In genomic region chr6:70842541-70842940, GRCh38 we compare ENCODE assay signal across 28 cellular contexts.
"Had no signal": no experiment of that assay in that cellular context is flagged by ENCODE, and none has a peak within 500 bp of the region (broad histone marks: within the 10 kb centered on the region; RNA-seq: fewer than 3 reads in every experiment).

No MANE protein-coding gene starts in this region.

- H3K4me3 Mint-ChIP-seq: naive thymus-derived CD8-positive, alpha-beta T cell; natural killer cell treated with Interleukin-12 subunit alpha and Interleukin-12 subunit beta and Interleukin-15 and Interleukin-18, amount 100 ng/mL, for 72 hours; neural progenitor cell; stimulated activated effector memory CD8-positive, alpha-beta T cell treated with anti-CD3 and anti-CD28 coated beads, Interleukin-12 subunit alpha, Interleukin-12 subunit beta, amount 100 ng/mL, for 72 hours; stimulated activated naive B cell treated with anti-CD40 and anti-IgM and Interleukin-4, amounts not matched to agents 10 μg/mL and 1 μg/mL and 100 μg/mL, for 72 hours; stimulated activated naive CD8-positive, alpha-beta T cell treated with anti-CD3 and anti-CD28 coated beads, Interleukin-15, Interleukin-2, amounts not matched to agents 100 ng/mL and 50 ng/mL, for 24 hours; type B pancreatic cell had no signal

- H2AFZ ChIP-seq: neural progenitor cell, parathyroid adenoma had no signal

- H3K27ac ChIP-seq: neural progenitor cell, ovary, parathyroid adenoma, psoas muscle, right lobe of liver, sigmoid colon, stomach, thoracic aorta, thyroid gland, transverse colon, upper lobe of right lung, uterus had no signal

- H3K9me3 ChIP-seq: ovary, psoas muscle, right lobe of liver, sigmoid colon, stomach, thoracic aorta, thyroid gland, transverse colon, upper lobe of right lung, uterus had no signal

- H3K4me1 ChIP-seq: parathyroid adenoma, sigmoid colon, stomach, thyroid gland, transverse colon, upper lobe of right lung, uterus had no signal

- DNase-seq: naive thymus-derived CD8-positive, alpha-beta T cell; occipital lobe; ovary; posterior cingulate gyrus; psoas muscle; right cardiac atrium; right lobe of liver; sigmoid colon; small intestine; stimulated activated CD4-positive, alpha-beta T cell treated with anti-CD3 and anti-CD28 coated beads, Interleukin-15, amount 100 ng/mL, for 24 hours; stimulated activated CD4-positive, alpha-beta T cell treated with anti-CD3 and anti-CD28 coated beads, Interleukin-2, amount 100 ng/mL, for 24 hours; stimulated activated CD4-positive, alpha-beta T cell treated with anti-CD3 and anti-CD28 coated beads, Interleukin-2, amount 100 ng/mL, for 48 hours; stimulated activated CD4-positive, alpha-beta T cell treated with anti-CD3 and anti-CD28 coated beads, Interleukin-4, amount 100 ng/mL, for 24 hours; stimulated activated naive B cell treated with anti-CD40 and anti-IgM and Interleukin-4, amounts not matched to agents 10 μg/mL and 1 μg/mL and 100 μg/mL, for 72 hours; stimulated activated naive CD4-positive, alpha-beta T cell treated with Interleukin-2 at 50 U/mL for 16 hours; stomach; thyroid gland; transverse colon; upper lobe of right lung; uterus had no signal

- H3K4me3 ChIP-seq: neural progenitor cell, ovary, psoas muscle, right lobe of liver, sigmoid colon, stomach, thoracic aorta, thyroid gland, transverse colon, upper lobe of right lung, uterus had no signal

- H3K9me3 Mint-ChIP-seq: naive thymus-derived CD8-positive, alpha-beta T cell; natural killer cell treated with Interleukin-12 subunit alpha and Interleukin-12 subunit beta and Interleukin-15 and Interleukin-18, amount 100 ng/mL, for 72 hours; neural progenitor cell; stimulated activated effector memory CD8-positive, alpha-beta T cell treated with anti-CD3 and anti-CD28 coated beads, Interleukin-12 subunit alpha, Interleukin-12 subunit beta, amount 100 ng/mL, for 72 hours; stimulated activated naive B cell treated with anti-CD40 and anti-IgM and Interleukin-4, amounts not matched to agents 10 μg/mL and 1 μg/mL and 100 μg/mL, for 72 hours; stimulated activated naive CD8-positive, alpha-beta T cell treated with anti-CD3 and anti-CD28 coated beads, Interleukin-15, Interleukin-2, amounts not matched to agents 100 ng/mL and 50 ng/mL, for 24 hours; type B pancreatic cell had no signal

- H3K27me3 Mint-ChIP-seq: naive thymus-derived CD8-positive, alpha-beta T cell; natural killer cell treated with Interleukin-12 subunit alpha and Interleukin-12 subunit beta and Interleukin-15 and Interleukin-18, amount 100 ng/mL, for 72 hours; progenitor cell of endocrine pancreas; stimulated activated naive B cell treated with anti-CD40 and anti-IgM and Interleukin-4, amounts not matched to agents 10 μg/mL and 1 μg/mL and 100 μg/mL, for 72 hours; stimulated activated naive CD8-positive, alpha-beta T cell treated with anti-CD3 and anti-CD28 coated beads, Interleukin-15, Interleukin-2, amounts not matched to agents 100 ng/mL and 50 ng/mL, for 24 hours; type B pancreatic cell had no signal

- H3K36me3 ChIP-seq: neural progenitor cell, ovary, right lobe of liver, thoracic aorta, thyroid gland, transverse colon, upper lobe of right lung, uterus had no signal

- H3K36me3 Mint-ChIP-seq: natural killer cell treated with Interleukin-12 subunit alpha and Interleukin-12 subunit beta and Interleukin-15 and Interleukin-18, amount 100 ng/mL, for 72 hours; neural progenitor cell had no signal

- H3K79me2 ChIP-seq: parathyroid adenoma had no signal

- H3K27me3 ChIP-seq: neural progenitor cell, ovary, right lobe of liver, sigmoid colon, stomach, thyroid gland, transverse colon, upper lobe of right lung, uterus had no signal

- ATAC-seq: naive thymus-derived CD8-positive, alpha-beta T cell; natural killer cell treated with Interleukin-12 subunit alpha and Interleukin-12 subunit beta and Interleukin-15 and Interleukin-18, amount 100 ng/mL, for 72 hours; psoas muscle; right cardiac atrium; right lobe of liver; stimulated activated effector memory CD8-positive, alpha-beta T cell treated with anti-CD3 and anti-CD28 coated beads, Interleukin-12 subunit alpha, Interleukin-12 subunit beta, amount 100 ng/mL, for 72 hours; stimulated activated naive B cell treated with anti-CD40 and anti-IgM and Interleukin-4, amounts not matched to agents 10 μg/mL and 1 μg/mL and 100 μg/mL, for 72 hours; upper lobe of right lung had no signal

- H3K4me2 ChIP-seq: neural progenitor cell had no signal

- H3K9ac ChIP-seq: neural progenitor cell, parathyroid adenoma had no signal

- H3K27ac Mint-ChIP-seq: naive thymus-derived CD8-positive, alpha-beta T cell; neural progenitor cell; progenitor cell of endocrine pancreas; stimulated activated effector memory CD8-positive, alpha-beta T cell treated with anti-CD3 and anti-CD28 coated beads, Interleukin-12 subunit alpha, Interleukin-12 subunit beta, amount 100 ng/mL, for 72 hours; stimulated activated naive B cell treated with anti-CD40 and anti-IgM and Interleukin-4, amounts not matched to agents 10 μg/mL and 1 μg/mL and 100 μg/mL, for 72 hours; stimulated activated naive CD8-positive, alpha-beta T cell treated with anti-CD3 and anti-CD28 coated beads, Interleukin-15, Interleukin-2, amounts not matched to agents 100 ng/mL and 50 ng/mL, for 24 hours; type B pancreatic cell had no signal
